In the genomic region with DNA sequence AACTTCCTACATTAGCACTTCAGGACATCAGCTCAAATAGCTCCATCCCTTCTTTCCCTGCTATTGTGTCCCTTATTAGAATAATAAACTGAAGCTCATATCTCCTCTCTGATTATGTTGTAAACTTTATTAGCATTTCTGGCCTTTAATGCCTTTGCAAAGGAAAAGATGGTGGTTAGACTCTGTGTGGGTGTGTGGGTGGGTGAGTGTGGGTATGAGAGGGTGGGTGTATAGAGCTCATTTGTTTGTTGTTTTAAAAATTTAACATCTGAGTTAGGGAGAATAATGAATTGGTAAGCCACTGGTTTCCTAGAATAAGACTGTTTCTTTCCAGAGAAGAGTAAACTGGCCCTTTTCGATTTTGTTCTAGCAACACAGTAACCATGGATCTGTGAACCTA, we compare ENCODE assay signal across 18 cellular contexts.
DNase-seq lines count a peak whose midpoint lies in the region; ATAC-seq, FAIRE-seq and TF ChIP-seq lines count a peak whose summit lies in the region.
"Had no signal": no experiment of that assay in that cellular context is flagged by ENCODE, and none has a peak within 500 bp of the region (broad histone marks: within the 10 kb centered on the region; RNA-seq: fewer than 3 reads in every experiment).

No MANE protein-coding gene starts in this region.

- no peaks in the 10 kb centered on the region for H3F3A ChIP-seq in SK-N-SH (replicated peaks; ENCODE audit: insufficient read depth)

- H3K4me2 ChIP-seq in SK-N-SH (no peak overlapping the region), astrocyte (ENCODE audit: low read length) (no peak overlapping the region)
- H3K4me2 ChIP-seq: A549 had no signal

- POLR2A ChIA-PET in SK-N-SH (lab: Yijun Ruan, JAX) = no interaction called here

- no peaks in the 10 kb centered on the region for H3K9me2 ChIP-seq in SK-N-SH

- H4K20me1 ChIP-seq in SK-N-SH (ENCODE audit: insufficient read depth) (no peaks in the 10 kb centered on the region), astrocyte (ENCODE audit: insufficient read depth, low read length) (no peaks in the 10 kb centered on the region)

- H3K36me3 Mint-ChIP-seq in astrocyte (ENCODE audit: low read depth, unreplicated experiment) (no peaks in the 10 kb centered on the region), nephron (ENCODE audit: low read depth) (no peaks in the 10 kb centered on the region)
- no peaks in the 10 kb centered on the region for H3K36me3 Mint-ChIP-seq in activated naive CD4-positive, alpha-beta T cell treated with anti-CD3 and anti-CD28 coated beads, Interleukin-2, amount 10 ng/mL, durations not matched to agents 7 days and 5 days

- H3K4me1 ChIP-seq in SK-N-SH (ENCODE audit: control insufficient read depth in 1 of 2, insufficient read depth in 2 of 2, low read depth in 1 of 2, low read length in 1 of 2) = no peaks in the 10 kb centered on the region
- H3K4me1 ChIP-seq in astrocyte (ENCODE audit: insufficient read depth, low read length) = no peaks in the 10 kb centered on the region
- H3K4me1 ChIP-seq: A549 had no signal

- H3K4me3 ChIP-seq in SK-N-SH (ENCODE audit: low read depth in 2 of 2, low read length in 1 of 2) (no peak overlapping the region), astrocyte (ENCODE audit: insufficient read depth, low read depth, low read length) (no peak overlapping the region)
- H3K4me3 ChIP-seq: A549 had no signal

- TF ChIP-seq RAD21 in SK-N-SH (IDR thresholded peaks at IDR 0.05; ENCODE audit: low read length) = no peak

- 74% methylated on average over 1 of the region's 1 CpG for WGBS in SK-N-SH (ENCODE audit: low lambda C conversion rate)

- H3K27ac ChIP-seq in SK-N-SH (ENCODE audit: low read depth in 2 of 2, low read length in 1 of 2) = no peak overlapping the region
- H3K27ac ChIP-seq in astrocyte (ENCODE audit: low read depth, low read length) = no peak overlapping the region
- H3K27ac ChIP-seq: 22Rv1, A549, C4-2B had no signal

- H3K4me3 Mint-ChIP-seq in astrocyte (ENCODE audit: unreplicated experiment) (peak overlapping the region; percentile 18), nephron (no peak overlapping the region)
- H3K4me3 Mint-ChIP-seq in activated naive CD4-positive, alpha-beta T cell treated with anti-CD3 and anti-CD28 coated beads, Interleukin-2, amount 10 ng/mL, durations not matched to agents 7 days and 5 days = no peak overlapping the region
- H3K4me3 Mint-ChIP-seq: CD4-positive, alpha-beta T cell; HFFc6 had no signal

- no peak for TF ChIP-seq CTCF in SK-N-SH (IDR thresholded peaks at IDR 0.05)
- TF ChIP-seq CTCF in astrocyte (IDR thresholded peaks at IDR 0.05; ENCODE audit: insufficient read depth, low read depth, low read length) = no peak
- no peak for TF ChIP-seq CTCF in nephron (IDR thresholded peaks at IDR 0.05; ENCODE audit: unreplicated experiment in 3 of 3)

- H3K27me3 Mint-ChIP-seq in astrocyte (ENCODE audit: low read depth, unreplicated experiment) = peaks cover 1% of the 10 kb centered on the region
- peaks cover 4% of the 10 kb centered on the region for H3K27me3 Mint-ChIP-seq in nephron (ENCODE audit: low read depth)
- H3K27me3 Mint-ChIP-seq in activated naive CD4-positive, alpha-beta T cell treated with anti-CD3 and anti-CD28 coated beads, Interleukin-2, amount 10 ng/mL, durations not matched to agents 7 days and 5 days = peaks cover 13% of the 10 kb centered on the region

- H3K79me2 ChIP-seq in SK-N-SH (ENCODE audit: insufficient read depth) (no peaks in the 10 kb centered on the region), astrocyte (ENCODE audit: insufficient read depth, low read length) (no peaks in the 10 kb centered on the region)

- H3K27me3 ChIP-seq in SK-N-SH (ENCODE audit: insufficient read depth) = no peaks in the 10 kb centered on the region
- no peaks in the 10 kb centered on the region for H3K27me3 ChIP-seq in astrocyte (ENCODE audit: insufficient read depth, low read length)

- H3K27ac Mint-ChIP-seq in astrocyte (ENCODE audit: unreplicated experiment) = no peak overlapping the region
- peak overlapping the region in 2 of 3 experiments; percentile 22 to 65 for H3K27ac Mint-ChIP-seq in nephron
- no peak overlapping the region for H3K27ac Mint-ChIP-seq in activated naive CD4-positive, alpha-beta T cell treated with anti-CD3 and anti-CD28 coated beads, Interleukin-2, amount 10 ng/mL, durations not matched to agents 7 days and 5 days
- H3K27ac Mint-ChIP-seq: CD4-positive, alpha-beta T cell; HFFc6 had no signal

- ATAC-seq in SK-N-SH treated with all-trans-retinoic acid at 6 μM for 48 hours (no peak), HG03442 (IDR thresholded peaks at IDR 0.05; ENCODE audit: unreplicated experiment) (no peak)
- ATAC-seq: A549, HepG2 had no signal

- TF ChIP-seq EP300 in SK-N-SH (IDR thresholded peaks at IDR 0.05; ENCODE audit: borderline replicate concordance in 1 of 2, low read depth in 1 of 2, low read length in 1 of 2) = no peak

- CTCF ChIA-PET in SK-N-SH (lab: Yijun Ruan, JAX) = interaction anchor here (0.8 to 2.8 kb wide), 3 partner anchors 8 to 11 kb away, joined by 3 to 10 read pairs (median 4); no protein-coding TSS in a partner anchor
- CTCF ChIA-PET in activated naive CD4-positive, alpha-beta T cell treated with anti-CD3 and anti-CD28 coated beads, Interleukin-2, amount 10 ng/mL, durations not matched to agents 7 days and 5 days (lab: Charles Lee) = no interaction called here

- H3K9me3 Mint-ChIP-seq in astrocyte (ENCODE audit: unreplicated experiment) = peaks cover 2% of the 10 kb centered on the region
- H3K9me3 Mint-ChIP-seq in nephron = no peaks in the 10 kb centered on the region
- no peaks in the 10 kb centered on the region for H3K9me3 Mint-ChIP-seq in activated naive CD4-positive, alpha-beta T cell treated with anti-CD3 and anti-CD28 coated beads, Interleukin-2, amount 10 ng/mL, durations not matched to agents 7 days and 5 days
- H3K9me3 Mint-ChIP-seq: CD4-positive, alpha-beta T cell; HFFc6 had no signal

- FAIRE-seq in astrocyte (lab: Jason Lieb, UNC) = no peak
- FAIRE-seq: A549, HepG2 had no signal

- H3K36me3 ChIP-seq in SK-N-SH (replicated peaks in 1 of 2; ENCODE audit: control insufficient read depth in 1 of 2, insufficient read depth in 2 of 2, low read length in 1 of 2) (no peaks in the 10 kb centered on the region), astrocyte (ENCODE audit: insufficient read depth, low read length) (no peaks in the 10 kb centered on the region)

- DNase-seq in SK-N-SH = no peak
- no peak for DNase-seq in astrocyte (ENCODE audit: low read depth)
- no peak for DNase-seq in RPMI8226
- no peak for DNase-seq in activated naive CD4-positive, alpha-beta T cell treated with anti-CD3 and anti-CD28 coated beads, Interleukin-2, amount 10 ng/mL, durations not matched to agents 7 days and 5 days
- DNase-seq: AML-193; CD4-positive, alpha-beta T cell; DMS153; DMS79; GF-D8; HCEC 1CT; HFFc6 had no signal

- H3K4me1 Mint-ChIP-seq in astrocyte (ENCODE audit: low read depth, unreplicated experiment) (peaks cover 9% of the 10 kb centered on the region), nephron (no peaks in the 10 kb centered on the region)
- H3K4me1 Mint-ChIP-seq in activated naive CD4-positive, alpha-beta T cell treated with anti-CD3 and anti-CD28 coated beads, Interleukin-2, amount 10 ng/mL, durations not matched to agents 7 days and 5 days = no peaks in the 10 kb centered on the region

- H3K9me3 ChIP-seq in SK-N-SH (no peaks in the 10 kb centered on the region), astrocyte (ENCODE audit: insufficient read depth, low read depth, low read length) (no peaks in the 10 kb centered on the region)
- H3K9me3 ChIP-seq: A549 had no signal

- H3K9ac ChIP-seq in SK-N-SH = no peak overlapping the region
- H3K9ac ChIP-seq in astrocyte (ENCODE audit: low read length) = no peak overlapping the region

- peak overlapping the region; percentile 41; the same call in 1 of the 2 replicates for H2AFZ ChIP-seq in SK-N-SH (ENCODE audit: low read depth)
- no peak overlapping the region for H2AFZ ChIP-seq in astrocyte (ENCODE audit: low read depth, low read length)

TF ChIP-seq in SK-N-SH, 30 proteins besides CTCF, POLR2A, EP300 and RAD21 (continues in another document):
- TF ChIP-seq FOXM1 (IDR thresholded peaks at IDR 0.05; ENCODE audit: low read depth) = no peak
- TF ChIP-seq TCF12 (IDR thresholded peaks at IDR 0.05) = no peak
- no peak for TF ChIP-seq FOXJ3 (CRISPR knock-in tag; IDR thresholded peaks at IDR 0.05)
- TF ChIP-seq, protein P1, sequence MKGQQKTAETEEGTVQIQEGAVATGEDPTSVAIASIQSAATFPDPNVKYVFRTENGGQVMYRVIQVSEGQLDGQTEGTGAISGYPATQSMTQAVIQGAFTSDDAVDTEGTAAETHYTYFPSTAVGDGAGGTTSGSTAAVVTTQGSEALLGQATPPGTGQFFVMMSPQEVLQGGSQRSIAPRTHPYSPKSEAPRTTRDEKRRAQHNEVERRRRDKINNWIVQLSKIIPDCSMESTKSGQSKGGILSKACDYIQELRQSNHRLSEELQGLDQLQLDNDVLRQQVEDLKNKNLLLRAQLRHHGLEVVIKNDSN (IDR thresholded peaks at IDR 0.05; ENCODE audit: borderline replicate concordance, low read depth) = no peak
- no peak for TF ChIP-seq EZH2phosphoT487 (IDR thresholded peaks at IDR 0.05; ENCODE audit: borderline replicate concordance, low read depth)
- TF ChIP-seq NRF1 (IDR thresholded peaks at IDR 0.05; ENCODE audit: low read depth, low read length) = no peak
- no peak for TF ChIP-seq MXI1 (IDR thresholded peaks at IDR 0.05; ENCODE audit: low read depth, low read length)
- no peak for TF ChIP-seq FOSL2 (IDR thresholded peaks at IDR 0.05; ENCODE audit: borderline replicate concordance, low read depth)
- no peak for TF ChIP-seq SIN3A (IDR thresholded peaks at IDR 0.05; ENCODE audit: borderline replicate concordance, low read depth, low read length)

TF ChIP-seq in SK-N-SH treated with all-trans-retinoic acid at 6 μM for 48 hours, 23 proteins besides CTCF, POLR2A, EP300 and RAD21 (continues in another document):
- no peak for TF ChIP-seq TCF4 (CRISPR knock-in tag; IDR thresholded peaks at IDR 0.05; ENCODE audit: borderline replicate concordance)
- TF ChIP-seq, protein P2, sequence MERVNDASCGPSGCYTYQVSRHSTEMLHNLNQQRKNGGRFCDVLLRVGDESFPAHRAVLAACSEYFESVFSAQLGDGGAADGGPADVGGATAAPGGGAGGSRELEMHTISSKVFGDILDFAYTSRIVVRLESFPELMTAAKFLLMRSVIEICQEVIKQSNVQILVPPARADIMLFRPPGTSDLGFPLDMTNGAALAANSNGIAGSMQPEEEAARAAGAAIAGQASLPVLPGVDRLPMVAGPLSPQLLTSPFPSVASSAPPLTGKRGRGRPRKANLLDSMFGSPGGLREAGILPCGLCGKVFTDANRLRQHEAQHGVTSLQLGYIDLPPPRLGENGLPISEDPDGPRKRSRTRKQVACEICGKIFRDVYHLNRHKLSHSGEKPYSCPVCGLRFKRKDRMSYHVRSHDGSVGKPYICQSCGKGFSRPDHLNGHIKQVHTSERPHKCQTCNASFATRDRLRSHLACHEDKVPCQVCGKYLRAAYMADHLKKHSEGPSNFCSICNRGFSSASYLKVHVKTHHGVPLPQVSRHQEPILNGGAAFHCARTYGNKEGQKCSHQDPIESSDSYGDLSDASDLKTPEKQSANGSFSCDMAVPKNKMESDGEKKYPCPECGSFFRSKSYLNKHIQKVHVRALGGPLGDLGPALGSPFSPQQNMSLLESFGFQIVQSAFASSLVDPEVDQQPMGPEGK (CRISPR knock-in tag; IDR thresholded peaks at IDR 0.05; ENCODE audit: borderline replicate concordance) = no peak
- no peak for TF ChIP-seq SNAI2 (CRISPR knock-in tag; IDR thresholded peaks at IDR 0.05)
- no peak for TF ChIP-seq ISL1 (CRISPR knock-in tag; IDR thresholded peaks at IDR 0.05)

Comparison
In these comparisons a context has a peak if more than half of its experiments do, and no peak if none do; other contexts are left out.
1. H3K27ac Mint-ChIP-seq: peak in nephron (2 of 3); none in astrocyte (single experiment) and activated naive CD4-positive, alpha-beta T cell treated with anti-CD3 and anti-CD28 coated beads, Interleukin-2, amount 10 ng/mL, durations not matched to agents 7 days and 5 days (single experiment).